Comparison of ENCODE assay signal across 2 cellular contexts in genomic region chr19:48672994-48673393, GRCh38.
TF ChIP-seq lines count a peak whose summit lies in the region.

A gene with protein sequence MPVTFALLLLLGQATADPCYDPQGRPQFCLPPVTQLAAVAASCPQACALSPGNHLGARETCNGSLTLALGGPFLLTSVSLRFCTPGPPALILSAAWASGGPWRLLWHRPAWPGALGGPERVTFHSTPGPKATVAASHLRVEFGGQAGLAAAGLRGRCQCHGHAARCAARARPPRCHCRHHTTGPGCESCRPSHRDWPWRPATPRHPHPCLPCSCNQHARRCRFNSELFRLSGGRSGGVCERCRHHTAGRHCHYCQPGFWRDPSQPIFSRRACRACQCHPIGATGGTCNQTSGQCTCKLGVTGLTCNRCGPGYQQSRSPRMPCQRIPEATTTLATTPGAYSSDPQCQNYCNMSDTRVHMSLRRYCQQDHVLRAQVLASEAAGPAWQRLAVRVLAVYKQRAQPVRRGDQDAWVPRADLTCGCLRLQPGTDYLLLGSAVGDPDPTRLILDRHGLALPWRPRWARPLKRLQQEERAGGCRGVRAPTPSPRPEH (minus strand): TSS chr19:48673017. CDS start chr19:48670986, 2,031 bp downstream.

TF ChIP-seq in SK-N-SH, 30 proteins besides CTCF, POLR2A, EP300 and RAD21 (continued from another document):
- TF ChIP-seq MXI1 (IDR thresholded peaks at IDR 0.05; ENCODE audit: low read depth, low read length) (no peak), RCOR1 (IDR thresholded peaks at IDR 0.05; ENCODE audit: low read length) (no peak), FOXJ3 (CRISPR knock-in tag; IDR thresholded peaks at IDR 0.05) (no peak), FOXM1 (IDR thresholded peaks at IDR 0.05; ENCODE audit: low read depth) (no peak), GABPA (IDR thresholded peaks at IDR 0.05; ENCODE audit: low read depth) (no peak), PBX3 (IDR thresholded peaks at IDR 0.05) (no peak), JUND (IDR thresholded peaks at IDR 0.05) (no peak)
- TF ChIP-seq, protein P1, sequence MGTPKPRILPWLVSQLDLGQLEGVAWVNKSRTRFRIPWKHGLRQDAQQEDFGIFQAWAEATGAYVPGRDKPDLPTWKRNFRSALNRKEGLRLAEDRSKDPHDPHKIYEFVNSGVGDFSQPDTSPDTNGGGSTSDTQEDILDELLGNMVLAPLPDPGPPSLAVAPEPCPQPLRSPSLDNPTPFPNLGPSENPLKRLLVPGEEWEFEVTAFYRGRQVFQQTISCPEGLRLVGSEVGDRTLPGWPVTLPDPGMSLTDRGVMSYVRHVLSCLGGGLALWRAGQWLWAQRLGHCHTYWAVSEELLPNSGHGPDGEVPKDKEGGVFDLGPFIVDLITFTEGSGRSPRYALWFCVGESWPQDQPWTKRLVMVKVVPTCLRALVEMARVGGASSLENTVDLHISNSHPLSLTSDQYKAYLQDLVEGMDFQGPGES (IDR thresholded peaks at IDR 0.05; ENCODE audit: low read depth, low read length): no peak
TF ChIP-seq in SK-N-SH: peak in this region for 0.

TF ChIP-seq in SK-N-SH treated with all-trans-retinoic acid at 6 μM for 48 hours, 23 proteins besides CTCF, POLR2A, EP300 and RAD21 (continued from another document):
- TF ChIP-seq PPARA (CRISPR knock-in tag; IDR thresholded peaks at IDR 0.05; ENCODE audit: borderline replicate concordance) (no peak), GLIS3 (CRISPR knock-in tag; IDR thresholded peaks at IDR 0.05) (no peak), ZC3H10 (CRISPR knock-in tag; IDR thresholded peaks at IDR 0.05) (no peak), ESRRG (CRISPR knock-in tag; IDR thresholded peaks at IDR 0.05) (no peak), SNAI2 (CRISPR knock-in tag; IDR thresholded peaks at IDR 0.05) (no peak), BACH2 (CRISPR knock-in tag; IDR thresholded peaks at IDR 0.05; ENCODE audit: borderline replicate concordance) (no peak), POU6F1 (CRISPR knock-in tag; IDR thresholded peaks at IDR 0.05; ENCODE audit: borderline replicate concordance, low read depth) (no peak), OSR1 (CRISPR knock-in tag; IDR thresholded peaks at IDR 0.05) (no peak)
- TF ChIP-seq, protein P2, sequence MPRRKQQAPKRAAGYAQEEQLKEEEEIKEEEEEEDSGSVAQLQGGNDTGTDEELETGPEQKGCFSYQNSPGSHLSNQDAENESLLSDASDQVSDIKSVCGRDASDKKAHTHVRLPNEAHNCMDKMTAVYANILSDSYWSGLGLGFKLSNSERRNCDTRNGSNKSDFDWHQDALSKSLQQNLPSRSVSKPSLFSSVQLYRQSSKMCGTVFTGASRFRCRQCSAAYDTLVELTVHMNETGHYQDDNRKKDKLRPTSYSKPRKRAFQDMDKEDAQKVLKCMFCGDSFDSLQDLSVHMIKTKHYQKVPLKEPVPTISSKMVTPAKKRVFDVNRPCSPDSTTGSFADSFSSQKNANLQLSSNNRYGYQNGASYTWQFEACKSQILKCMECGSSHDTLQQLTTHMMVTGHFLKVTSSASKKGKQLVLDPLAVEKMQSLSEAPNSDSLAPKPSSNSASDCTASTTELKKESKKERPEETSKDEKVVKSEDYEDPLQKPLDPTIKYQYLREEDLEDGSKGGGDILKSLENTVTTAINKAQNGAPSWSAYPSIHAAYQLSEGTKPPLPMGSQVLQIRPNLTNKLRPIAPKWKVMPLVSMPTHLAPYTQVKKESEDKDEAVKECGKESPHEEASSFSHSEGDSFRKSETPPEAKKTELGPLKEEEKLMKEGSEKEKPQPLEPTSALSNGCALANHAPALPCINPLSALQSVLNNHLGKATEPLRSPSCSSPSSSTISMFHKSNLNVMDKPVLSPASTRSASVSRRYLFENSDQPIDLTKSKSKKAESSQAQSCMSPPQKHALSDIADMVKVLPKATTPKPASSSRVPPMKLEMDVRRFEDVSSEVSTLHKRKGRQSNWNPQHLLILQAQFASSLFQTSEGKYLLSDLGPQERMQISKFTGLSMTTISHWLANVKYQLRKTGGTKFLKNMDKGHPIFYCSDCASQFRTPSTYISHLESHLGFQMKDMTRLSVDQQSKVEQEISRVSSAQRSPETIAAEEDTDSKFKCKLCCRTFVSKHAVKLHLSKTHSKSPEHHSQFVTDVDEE (CRISPR knock-in tag; IDR thresholded peaks at IDR 0.05): no peak
- TF ChIP-seq, protein P3, sequence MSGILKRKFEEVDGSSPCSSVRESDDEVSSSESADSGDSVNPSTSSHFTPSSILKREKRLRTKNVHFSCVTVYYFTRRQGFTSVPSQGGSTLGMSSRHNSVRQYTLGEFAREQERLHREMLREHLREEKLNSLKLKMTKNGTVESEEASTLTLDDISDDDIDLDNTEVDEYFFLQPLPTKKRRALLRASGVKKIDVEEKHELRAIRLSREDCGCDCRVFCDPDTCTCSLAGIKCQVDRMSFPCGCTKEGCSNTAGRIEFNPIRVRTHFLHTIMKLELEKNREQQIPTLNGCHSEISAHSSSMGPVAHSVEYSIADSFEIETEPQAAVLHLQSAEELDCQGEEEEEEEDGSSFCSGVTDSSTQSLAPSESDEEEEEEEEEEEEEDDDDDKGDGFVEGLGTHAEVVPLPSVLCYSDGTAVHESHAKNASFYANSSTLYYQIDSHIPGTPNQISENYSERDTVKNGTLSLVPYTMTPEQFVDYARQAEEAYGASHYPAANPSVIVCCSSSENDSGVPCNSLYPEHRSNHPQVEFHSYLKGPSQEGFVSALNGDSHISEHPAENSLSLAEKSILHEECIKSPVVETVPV (CRISPR knock-in tag; IDR thresholded peaks at IDR 0.05): no peak
- TF ChIP-seq, protein P4, sequence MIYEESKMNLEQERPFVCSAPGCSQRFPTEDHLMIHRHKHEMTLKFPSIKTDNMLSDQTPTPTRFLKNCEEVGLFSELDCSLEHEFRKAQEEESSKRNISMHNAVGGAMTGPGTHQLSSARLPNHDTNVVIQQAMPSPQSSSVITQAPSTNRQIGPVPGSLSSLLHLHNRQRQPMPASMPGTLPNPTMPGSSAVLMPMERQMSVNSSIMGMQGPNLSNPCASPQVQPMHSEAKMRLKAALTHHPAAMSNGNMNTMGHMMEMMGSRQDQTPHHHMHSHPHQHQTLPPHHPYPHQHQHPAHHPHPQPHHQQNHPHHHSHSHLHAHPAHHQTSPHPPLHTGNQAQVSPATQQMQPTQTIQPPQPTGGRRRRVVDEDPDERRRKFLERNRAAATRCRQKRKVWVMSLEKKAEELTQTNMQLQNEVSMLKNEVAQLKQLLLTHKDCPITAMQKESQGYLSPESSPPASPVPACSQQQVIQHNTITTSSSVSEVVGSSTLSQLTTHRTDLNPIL (CRISPR knock-in tag; IDR thresholded peaks at IDR 0.05; ENCODE audit: low read depth): no peak
TF ChIP-seq in SK-N-SH treated with all-trans-retinoic acid at 6 μM for 48 hours: peak in this region for 0.
